1 cellular context compared by ENCODE assay signal in the genomic region with DNA sequence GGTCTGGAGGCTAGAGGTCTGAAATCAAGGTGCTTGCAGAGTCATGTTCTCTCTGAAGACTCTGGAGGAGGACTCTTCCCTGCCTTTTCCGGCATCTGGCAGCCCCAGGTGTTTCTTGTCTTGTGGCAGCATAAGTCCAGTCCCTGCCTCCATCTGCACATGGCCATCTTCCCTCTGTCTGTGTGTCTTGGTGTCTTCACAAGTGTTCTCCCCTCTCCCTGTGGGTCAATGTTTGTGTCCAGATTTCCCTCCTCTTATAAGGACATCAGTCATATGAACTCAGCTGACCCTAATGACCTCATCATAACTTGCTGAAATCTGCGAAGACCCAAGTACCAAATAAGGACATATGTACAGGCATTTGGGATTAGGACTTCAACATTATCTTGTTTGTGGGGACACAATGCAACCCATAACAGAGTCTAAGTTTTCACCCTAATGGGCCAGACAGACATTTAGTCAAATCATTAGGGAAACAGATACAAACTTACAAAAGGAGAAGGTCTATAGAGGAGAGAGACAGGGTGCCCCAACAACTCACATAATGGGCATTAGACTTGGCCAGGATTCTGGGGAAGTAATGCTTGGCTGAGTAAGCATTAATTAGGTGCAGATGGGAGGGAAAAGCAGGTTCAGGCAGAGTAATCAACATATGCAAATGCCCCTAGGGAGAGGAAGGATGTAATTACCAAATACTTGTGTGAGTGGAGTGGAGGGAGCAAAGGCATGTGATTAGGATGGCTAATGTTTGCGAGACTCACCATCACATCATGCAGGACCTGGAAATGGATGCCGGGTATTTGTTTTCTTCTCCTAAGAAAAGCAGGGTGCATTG.
TF ChIP-seq lines count a peak whose summit lies in the region.

No MANE protein-coding gene starts in this region.

TF ChIP-seq in GM23338, 12 proteins besides CTCF, POLR2A, EP300 and RAD21:
- TF ChIP-seq JUNB (IDR thresholded peaks at IDR 0.05; ENCODE audit: unreplicated experiment) = no peak
- no peak for TF ChIP-seq STAT1 (IDR thresholded peaks at IDR 0.05; ENCODE audit: unreplicated experiment)
- TF ChIP-seq, protein P1, sequence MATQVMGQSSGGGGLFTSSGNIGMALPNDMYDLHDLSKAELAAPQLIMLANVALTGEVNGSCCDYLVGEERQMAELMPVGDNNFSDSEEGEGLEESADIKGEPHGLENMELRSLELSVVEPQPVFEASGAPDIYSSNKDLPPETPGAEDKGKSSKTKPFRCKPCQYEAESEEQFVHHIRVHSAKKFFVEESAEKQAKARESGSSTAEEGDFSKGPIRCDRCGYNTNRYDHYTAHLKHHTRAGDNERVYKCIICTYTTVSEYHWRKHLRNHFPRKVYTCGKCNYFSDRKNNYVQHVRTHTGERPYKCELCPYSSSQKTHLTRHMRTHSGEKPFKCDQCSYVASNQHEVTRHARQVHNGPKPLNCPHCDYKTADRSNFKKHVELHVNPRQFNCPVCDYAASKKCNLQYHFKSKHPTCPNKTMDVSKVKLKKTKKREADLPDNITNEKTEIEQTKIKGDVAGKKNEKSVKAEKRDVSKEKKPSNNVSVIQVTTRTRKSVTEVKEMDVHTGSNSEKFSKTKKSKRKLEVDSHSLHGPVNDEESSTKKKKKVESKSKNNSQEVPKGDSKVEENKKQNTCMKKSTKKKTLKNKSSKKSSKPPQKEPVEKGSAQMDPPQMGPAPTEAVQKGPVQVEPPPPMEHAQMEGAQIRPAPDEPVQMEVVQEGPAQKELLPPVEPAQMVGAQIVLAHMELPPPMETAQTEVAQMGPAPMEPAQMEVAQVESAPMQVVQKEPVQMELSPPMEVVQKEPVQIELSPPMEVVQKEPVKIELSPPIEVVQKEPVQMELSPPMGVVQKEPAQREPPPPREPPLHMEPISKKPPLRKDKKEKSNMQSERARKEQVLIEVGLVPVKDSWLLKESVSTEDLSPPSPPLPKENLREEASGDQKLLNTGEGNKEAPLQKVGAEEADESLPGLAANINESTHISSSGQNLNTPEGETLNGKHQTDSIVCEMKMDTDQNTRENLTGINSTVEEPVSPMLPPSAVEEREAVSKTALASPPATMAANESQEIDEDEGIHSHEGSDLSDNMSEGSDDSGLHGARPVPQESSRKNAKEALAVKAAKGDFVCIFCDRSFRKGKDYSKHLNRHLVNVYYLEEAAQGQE (IDR thresholded peaks at IDR 0.05; ENCODE audit: unreplicated experiment) = no peak
- no peak for TF ChIP-seq POLR2AphosphoS5 (IDR thresholded peaks at IDR 0.05; ENCODE audit: low read depth)
- no peak for TF ChIP-seq ZNF331 (CRISPR knock-in tag; IDR thresholded peaks at IDR 0.05; ENCODE audit: low read depth)
- TF ChIP-seq, protein P2, sequence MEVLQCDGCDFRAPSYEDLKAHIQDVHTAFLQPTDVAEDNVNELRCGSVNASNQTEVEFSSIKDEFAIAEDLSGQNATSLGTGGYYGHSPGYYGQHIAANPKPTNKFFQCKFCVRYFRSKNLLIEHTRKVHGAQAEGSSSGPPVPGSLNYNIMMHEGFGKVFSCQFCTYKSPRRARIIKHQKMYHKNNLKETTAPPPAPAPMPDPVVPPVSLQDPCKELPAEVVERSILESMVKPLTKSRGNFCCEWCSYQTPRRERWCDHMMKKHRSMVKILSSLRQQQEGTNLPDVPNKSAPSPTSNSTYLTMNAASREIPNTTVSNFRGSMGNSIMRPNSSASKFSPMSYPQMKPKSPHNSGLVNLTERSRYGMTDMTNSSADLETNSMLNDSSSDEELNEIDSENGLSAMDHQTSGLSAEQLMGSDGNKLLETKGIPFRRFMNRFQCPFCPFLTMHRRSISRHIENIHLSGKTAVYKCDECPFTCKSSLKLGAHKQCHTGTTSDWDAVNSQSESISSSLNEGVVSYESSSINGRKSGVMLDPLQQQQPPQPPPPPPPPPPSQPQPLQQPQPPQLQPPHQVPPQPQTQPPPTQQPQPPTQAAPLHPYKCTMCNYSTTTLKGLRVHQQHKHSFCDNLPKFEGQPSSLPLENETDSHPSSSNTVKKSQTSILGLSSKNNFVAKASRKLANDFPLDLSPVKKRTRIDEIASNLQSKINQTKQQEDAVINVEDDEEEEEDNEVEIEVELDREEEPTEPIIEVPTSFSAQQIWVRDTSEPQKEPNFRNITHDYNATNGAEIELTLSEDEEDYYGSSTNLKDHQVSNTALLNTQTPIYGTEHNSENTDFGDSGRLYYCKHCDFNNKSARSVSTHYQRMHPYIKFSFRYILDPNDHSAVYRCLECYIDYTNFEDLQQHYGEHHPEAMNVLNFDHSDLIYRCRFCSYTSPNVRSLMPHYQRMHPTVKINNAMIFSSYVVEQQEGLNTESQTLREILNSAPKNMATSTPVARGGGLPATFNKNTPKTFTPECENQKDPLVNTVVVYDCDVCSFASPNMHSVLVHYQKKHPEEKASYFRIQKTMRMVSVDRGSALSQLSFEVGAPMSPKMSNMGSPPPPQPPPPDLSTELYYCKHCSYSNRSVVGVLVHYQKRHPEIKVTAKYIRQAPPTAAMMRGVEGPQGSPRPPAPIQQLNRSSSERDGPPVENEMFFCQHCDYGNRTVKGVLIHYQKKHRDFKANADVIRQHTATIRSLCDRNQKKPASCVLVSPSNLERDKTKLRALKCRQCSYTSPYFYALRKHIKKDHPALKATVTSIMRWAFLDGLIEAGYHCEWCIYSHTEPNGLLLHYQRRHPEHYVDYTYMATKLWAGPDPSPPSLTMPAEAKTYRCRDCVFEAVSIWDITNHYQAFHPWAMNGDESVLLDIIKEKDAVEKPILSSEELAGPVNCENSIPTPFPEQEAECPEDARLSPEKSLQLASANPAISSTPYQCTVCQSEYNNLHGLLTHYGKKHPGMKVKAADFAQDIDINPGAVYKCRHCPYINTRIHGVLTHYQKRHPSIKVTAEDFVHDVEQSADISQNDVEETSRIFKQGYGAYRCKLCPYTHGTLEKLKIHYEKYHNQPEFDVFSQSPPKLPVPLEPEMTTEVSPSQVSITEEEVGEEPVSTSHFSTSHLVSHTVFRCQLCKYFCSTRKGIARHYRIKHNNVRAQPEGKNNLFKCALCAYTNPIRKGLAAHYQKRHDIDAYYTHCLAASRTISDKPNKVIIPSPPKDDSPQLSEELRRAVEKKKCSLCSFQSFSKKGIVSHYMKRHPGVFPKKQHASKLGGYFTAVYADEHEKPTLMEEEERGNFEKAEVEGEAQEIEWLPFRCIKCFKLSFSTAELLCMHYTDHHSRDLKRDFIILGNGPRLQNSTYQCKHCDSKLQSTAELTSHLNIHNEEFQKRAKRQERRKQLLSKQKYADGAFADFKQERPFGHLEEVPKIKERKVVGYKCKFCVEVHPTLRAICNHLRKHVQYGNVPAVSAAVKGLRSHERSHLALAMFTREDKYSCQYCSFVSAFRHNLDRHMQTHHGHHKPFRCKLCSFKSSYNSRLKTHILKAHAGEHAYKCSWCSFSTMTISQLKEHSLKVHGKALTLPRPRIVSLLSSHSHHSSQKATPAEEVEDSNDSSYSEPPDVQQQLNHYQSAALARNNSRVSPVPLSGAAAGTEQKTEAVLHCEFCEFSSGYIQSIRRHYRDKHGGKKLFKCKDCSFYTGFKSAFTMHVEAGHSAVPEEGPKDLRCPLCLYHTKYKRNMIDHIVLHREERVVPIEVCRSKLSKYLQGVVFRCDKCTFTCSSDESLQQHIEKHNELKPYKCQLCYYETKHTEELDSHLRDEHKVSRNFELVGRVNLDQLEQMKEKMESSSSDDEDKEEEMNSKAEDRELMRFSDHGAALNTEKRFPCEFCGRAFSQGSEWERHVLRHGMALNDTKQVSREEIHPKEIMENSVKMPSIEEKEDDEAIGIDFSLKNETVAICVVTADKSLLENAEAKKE (CRISPR knock-in tag; IDR thresholded peaks at IDR 0.05) = no peak
- TF ChIP-seq CREB1 (CRISPR knock-in tag; IDR thresholded peaks at IDR 0.05; ENCODE audit: low read depth) = no peak
- TF ChIP-seq NANOG (IDR thresholded peaks at IDR 0.05; ENCODE audit: borderline replicate concordance) = no peak
- TF ChIP-seq EZH2 (IDR thresholded peaks at IDR 0.05; ENCODE audit: low read depth, unreplicated experiment) = no peak
- no peak for TF ChIP-seq ZNF114 (CRISPR knock-in tag; IDR thresholded peaks at IDR 0.05)
- TF ChIP-seq, protein P3, sequence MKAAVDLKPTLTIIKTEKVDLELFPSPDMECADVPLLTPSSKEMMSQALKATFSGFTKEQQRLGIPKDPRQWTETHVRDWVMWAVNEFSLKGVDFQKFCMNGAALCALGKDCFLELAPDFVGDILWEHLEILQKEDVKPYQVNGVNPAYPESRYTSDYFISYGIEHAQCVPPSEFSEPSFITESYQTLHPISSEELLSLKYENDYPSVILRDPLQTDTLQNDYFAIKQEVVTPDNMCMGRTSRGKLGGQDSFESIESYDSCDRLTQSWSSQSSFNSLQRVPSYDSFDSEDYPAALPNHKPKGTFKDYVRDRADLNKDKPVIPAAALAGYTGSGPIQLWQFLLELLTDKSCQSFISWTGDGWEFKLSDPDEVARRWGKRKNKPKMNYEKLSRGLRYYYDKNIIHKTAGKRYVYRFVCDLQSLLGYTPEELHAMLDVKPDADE (IDR thresholded peaks at IDR 0.05) = no peak
- TF ChIP-seq EZH2phosphoT487 (IDR thresholded peaks at IDR 0.05; ENCODE audit: unreplicated experiment) = no peak
